In genomic region chr12:130716918-130717306, GRCh38 we compare ENCODE assay signal across 3 cellular contexts.
TF ChIP-seq lines count a peak whose summit lies in the region.

No MANE protein-coding gene starts in this region.

TF ChIP-seq in A549, 52 proteins besides CTCF, POLR2A, EP300 and RAD21:
- TF ChIP-seq CBX2 (IDR thresholded peaks at IDR 0.05; ENCODE audit: borderline replicate concordance, low read depth) (no peak), KDM5A (IDR thresholded peaks at IDR 0.05) (no peak), JUN (IDR thresholded peaks at IDR 0.05) (no peak), TP53 (CRISPR knock-in tag; IDR thresholded peaks at IDR 0.05) (no peak), MYC (IDR thresholded peaks at IDR 0.05; ENCODE audit: borderline replicate concordance, low read length) (no peak)

TF ChIP-seq in H1, 55 proteins besides CTCF, POLR2A, EP300 and RAD21:
- TF ChIP-seq GABPA (IDR thresholded peaks at IDR 0.05; ENCODE audit: borderline replicate concordance, insufficient read depth, low read length): no peak
- TF ChIP-seq ASH2L (IDR thresholded peaks at IDR 0.05; ENCODE audit: low read length): no peak
- TF ChIP-seq NRF1 (IDR thresholded peaks at IDR 0.05; ENCODE audit: low read depth, low read length): no peak
- TF ChIP-seq RXRA (IDR thresholded peaks at IDR 0.05; ENCODE audit: insufficient read depth, low read depth, low read length): no peak
- TF ChIP-seq, protein P1, sequence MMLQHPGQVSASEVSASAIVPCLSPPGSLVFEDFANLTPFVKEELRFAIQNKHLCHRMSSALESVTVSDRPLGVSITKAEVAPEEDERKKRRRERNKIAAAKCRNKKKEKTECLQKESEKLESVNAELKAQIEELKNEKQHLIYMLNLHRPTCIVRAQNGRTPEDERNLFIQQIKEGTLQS (IDR thresholded peaks at IDR 0.05; ENCODE audit: insufficient read depth, low read depth, low read length): no peak
- TF ChIP-seq KDM5A (IDR thresholded peaks at IDR 0.05; ENCODE audit: low read length): no peak
- TF ChIP-seq KDM4A (IDR thresholded peaks at IDR 0.05; ENCODE audit: low read depth, low read length, severe bottlenecking): no peak
- TF ChIP-seq POU5F1 (IDR thresholded peaks at IDR 0.05; ENCODE audit: low read depth, low read length): no peak
- TF ChIP-seq YY1 (IDR thresholded peaks at IDR 0.05; ENCODE audit: low read depth, low read length): no peak
- no peak for TF ChIP-seq RFX5 (IDR thresholded peaks at IDR 0.05; ENCODE audit: borderline replicate concordance, low read depth, low read length)
- TF ChIP-seq CBX8 (IDR thresholded peaks at IDR 0.05; ENCODE audit: borderline replicate concordance, low read depth, low read length): no peak
- no peak for TF ChIP-seq CREB1 (IDR thresholded peaks at IDR 0.05)
- no peak for TF ChIP-seq CHD2 (IDR thresholded peaks at IDR 0.05; ENCODE audit: low read length)
- no peak for TF ChIP-seq SIX5 (IDR thresholded peaks at IDR 0.05; ENCODE audit: low read depth, low read length)
- no peak for TF ChIP-seq HDAC6 (IDR thresholded peaks at IDR 0.05; ENCODE audit: low read depth, low read length)
- no peak for TF ChIP-seq NANOG (IDR thresholded peaks at IDR 0.05; ENCODE audit: insufficient read depth, low read depth, low read length, poor library complexity, severe bottlenecking)
- no peak for TF ChIP-seq MAFK (IDR thresholded peaks at IDR 0.05; ENCODE audit: low read depth, low read length)
- TF ChIP-seq JUND (IDR thresholded peaks at IDR 0.05; ENCODE audit: low read length): no peak
- no peak for TF ChIP-seq SP2 (IDR thresholded peaks at IDR 0.05; ENCODE audit: low read length)
- TF ChIP-seq CEBPB (IDR thresholded peaks at IDR 0.05; ENCODE audit: low read depth, low read length): no peak
TF ChIP-seq in H1: peak in this region for 0.

TF ChIP-seq in HepG2, 621 proteins besides CTCF, POLR2A, EP300 and RAD21:
- TF ChIP-seq LRRFIP1 (CRISPR knock-in tag; conservative IDR thresholded peaks at IDR 0.05): no peak
- TF ChIP-seq, protein P2, sequence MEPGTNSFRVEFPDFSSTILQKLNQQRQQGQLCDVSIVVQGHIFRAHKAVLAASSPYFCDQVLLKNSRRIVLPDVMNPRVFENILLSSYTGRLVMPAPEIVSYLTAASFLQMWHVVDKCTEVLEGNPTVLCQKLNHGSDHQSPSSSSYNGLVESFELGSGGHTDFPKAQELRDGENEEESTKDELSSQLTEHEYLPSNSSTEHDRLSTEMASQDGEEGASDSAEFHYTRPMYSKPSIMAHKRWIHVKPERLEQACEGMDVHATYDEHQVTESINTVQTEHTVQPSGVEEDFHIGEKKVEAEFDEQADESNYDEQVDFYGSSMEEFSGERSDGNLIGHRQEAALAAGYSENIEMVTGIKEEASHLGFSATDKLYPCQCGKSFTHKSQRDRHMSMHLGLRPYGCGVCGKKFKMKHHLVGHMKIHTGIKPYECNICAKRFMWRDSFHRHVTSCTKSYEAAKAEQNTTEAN (CRISPR knock-in tag; conservative IDR thresholded peaks at IDR 0.05): no peak
- no peak for TF ChIP-seq NFATC3 (CRISPR knock-in tag; IDR thresholded peaks at IDR 0.05)
